8 cellular contexts compared by ENCODE assay signal in genomic region chr17:1783834-1784611, GRCh38. TPM values are rescaled to one million over a fixed set of nuclear protein-coding genes. Genes with fewer than 3 reads are reported as not detected.
DNase-seq lines count a peak whose midpoint lies in the region; ATAC-seq and TF ChIP-seq lines count a peak whose summit lies in the region.

No MANE protein-coding gene starts in this region.

- H3K27ac ChIP-seq in temporal lobe (ENCODE audit: low read depth, low read length), result peak overlapping the region; percentile 80

- peak overlapping the region; percentile 61 for H3K27ac Mint-ChIP-seq in activated CD4-positive, alpha-beta T cell treated with anti-CD3 and anti-CD28 coated beads, Interleukin-2, amount 10 ng/mL, durations not matched to agents 7 days and 5 days
- no peak overlapping the region for H3K27ac Mint-ChIP-seq in chondrocyte (ENCODE audit: unreplicated experiment)

- peak; percentile 91 for TF ChIP-seq CTCF in chondrocyte (IDR thresholded peaks at IDR 0.05)

- CTCF ChIA-PET in activated CD4-positive, alpha-beta T cell treated with anti-CD3 and anti-CD28 coated beads, Interleukin-2, amount 10 ng/mL, durations not matched to agents 7 days and 5 days (lab: Charles Lee), result interaction anchor here (0.6 to 2.3 kb wide), 5 partner anchors 12 to 121 kb away, joined by 4 to 8 read pairs (median 5); no protein-coding TSS in a partner anchor

- H3K9me3 Mint-ChIP-seq in activated CD4-positive, alpha-beta T cell treated with anti-CD3 and anti-CD28 coated beads, Interleukin-2, amount 10 ng/mL, durations not matched to agents 7 days and 5 days, result no peaks in the 10 kb centered on the region
- no peaks in the 10 kb centered on the region for H3K9me3 Mint-ChIP-seq in chondrocyte (ENCODE audit: low read depth)

- no peaks in the 10 kb centered on the region for H3K27me3 Mint-ChIP-seq in activated CD4-positive, alpha-beta T cell treated with anti-CD3 and anti-CD28 coated beads, Interleukin-2, amount 10 ng/mL, durations not matched to agents 7 days and 5 days
- no peaks in the 10 kb centered on the region for H3K27me3 Mint-ChIP-seq in chondrocyte (ENCODE audit: low read depth)

- peaks cover 55% of the 10 kb centered on the region for H3K36me3 Mint-ChIP-seq in activated CD4-positive, alpha-beta T cell treated with anti-CD3 and anti-CD28 coated beads, Interleukin-2, amount 10 ng/mL, durations not matched to agents 7 days and 5 days (ENCODE audit: low read depth)
- peaks cover 15% of the 10 kb centered on the region for H3K36me3 Mint-ChIP-seq in chondrocyte (ENCODE audit: low read depth)

- ATAC-seq in left lobe of liver, result peak; percentile 84
- no peak for ATAC-seq in HG03571 (IDR thresholded peaks at IDR 0.05; ENCODE audit: unreplicated experiment)
- ATAC-seq in GM21367 (IDR thresholded peaks at IDR 0.05; ENCODE audit: unreplicated experiment), result no peak

- DNase-seq in activated CD4-positive, alpha-beta T cell treated with anti-CD3 and anti-CD28 coated beads, Interleukin-2, amount 10 ng/mL, durations not matched to agents 7 days and 5 days, result peak; percentile 20
- DNase-seq in activated CD4-positive, alpha-beta T cell treated with anti-CD3 and anti-CD28 coated beads, Interleukin-2, amount 50 U/mL, for 1 hour, result no peak
- peak; percentile 26 for DNase-seq in NCI-H82 treated with DMSO at 0.1 percent for 48 hours (lab: John Stamatoyannopoulos, UW; ENCODE audit: unreplicated experiment)
- DNase-seq in chondrocyte (ENCODE audit: low spot score), result peak; percentile 21
- peak; percentile 75 for DNase-seq in left lobe of liver (ENCODE audit: low spot score)

- peaks cover 25% of the 10 kb centered on the region for H3K4me1 Mint-ChIP-seq in activated CD4-positive, alpha-beta T cell treated with anti-CD3 and anti-CD28 coated beads, Interleukin-2, amount 10 ng/mL, durations not matched to agents 7 days and 5 days
- peaks cover 64% of the 10 kb centered on the region for H3K4me1 Mint-ChIP-seq in chondrocyte (ENCODE audit: low read depth)

- POLR2A ChIA-PET in activated CD4-positive, alpha-beta T cell treated with anti-CD3 and anti-CD28 coated beads, Interleukin-2, amount 10 ng/mL, durations not matched to agents 7 days and 5 days (lab: Charles Lee), result no interaction called here

- H3K4me3 Mint-ChIP-seq in activated CD4-positive, alpha-beta T cell treated with anti-CD3 and anti-CD28 coated beads, Interleukin-2, amount 10 ng/mL, durations not matched to agents 7 days and 5 days, result no peak overlapping the region
- no peak overlapping the region for H3K4me3 Mint-ChIP-seq in chondrocyte (ENCODE audit: unreplicated experiment)

RNA-seq across cellular contexts. Expression of gene SERPINF1, which starts 22.2 kb away (rescaled TPM):
- total RNA-seq in activated CD4-positive, alpha-beta T cell treated with anti-CD3 and anti-CD28 coated beads, Interleukin-2, amount 10 ng/mL, durations not matched to agents 7 days and 5 days, result 1 to 10 TPM; 1.3 to 2.0 TPM
- total RNA-seq in chondrocyte (14.6 to 69.2 TPM (median 15.2 TPM) in 3 replicates), left lobe of liver (1,041 TPM), temporal lobe (11.8 TPM)

RNA-seq across cellular contexts. Expression of gene SERPINF2, which starts 41.4 kb away (rescaled TPM):
- 1 to 10 TPM in 1 of 2 experiments, under 1 TPM in 1; 0.79 to 1.3 TPM for total RNA-seq in activated CD4-positive, alpha-beta T cell treated with anti-CD3 and anti-CD28 coated beads, Interleukin-2, amount 10 ng/mL, durations not matched to agents 7 days and 5 days
- total RNA-seq in chondrocyte (0.15 to 0.24 TPM (median 0.15 TPM) in 3 replicates), left lobe of liver (1,138 TPM), temporal lobe (not detected)

RNA-seq across cellular contexts. Expression of gene SMYD4, which starts 45.7 kb away (rescaled TPM):
- total RNA-seq in activated CD4-positive, alpha-beta T cell treated with anti-CD3 and anti-CD28 coated beads, Interleukin-2, amount 10 ng/mL, durations not matched to agents 7 days and 5 days, result 10 to 100 TPM; 37.3 to 38.1 TPM
- total RNA-seq in chondrocyte (8.4 to 12.4 TPM (median 10.7 TPM) in 3 replicates), left lobe of liver (6.4 TPM), temporal lobe (8.4 TPM)

RNA-seq across cellular contexts. Expression of gene RPA1, which starts 45.8 kb away (rescaled TPM):
- total RNA-seq in activated CD4-positive, alpha-beta T cell treated with anti-CD3 and anti-CD28 coated beads, Interleukin-2, amount 10 ng/mL, durations not matched to agents 7 days and 5 days, result 100 to 1,000 TPM; 288 to 292 TPM
- 56.6 to 92.6 TPM (median 57.6 TPM) in 3 replicates for total RNA-seq in chondrocyte
- total RNA-seq in left lobe of liver, result 33.3 TPM
- 18.2 TPM for total RNA-seq in temporal lobe

RNA-seq across cellular contexts. Expression of gene WDR81, which starts 59.5 kb away (rescaled TPM):
- total RNA-seq in activated CD4-positive, alpha-beta T cell treated with anti-CD3 and anti-CD28 coated beads, Interleukin-2, amount 10 ng/mL, durations not matched to agents 7 days and 5 days, result 10 to 100 TPM; 50.7 to 57.9 TPM
- total RNA-seq in chondrocyte (14.8 to 18.6 TPM (median 16.2 TPM) in 3 replicates), left lobe of liver (27.0 TPM), temporal lobe (8.9 TPM)

Comparison
In these comparisons a context has a peak if more than half of its experiments do, and no peak if none do; other contexts are left out.
1. RNA of gene SERPINF1, which starts 22.2 kb away (total RNA-seq): 1,041 TPM in left lobe of liver (single experiment); 14.6 to 69.2 TPM in chondrocyte, 11.8 TPM in temporal lobe (single experiment) and 1.3 to 2.0 TPM in activated CD4-positive, alpha-beta T cell treated with anti-CD3 and anti-CD28 coated beads, Interleukin-2, amount 10 ng/mL, durations not matched to agents 7 days and 5 days; every median in the first group is over 10 times any median in the second.
2. RNA of gene SERPINF2, which starts 41.4 kb away (total RNA-seq): 1,138 TPM in left lobe of liver (single experiment); 0.79 to 1.3 TPM in activated CD4-positive, alpha-beta T cell treated with anti-CD3 and anti-CD28 coated beads, Interleukin-2, amount 10 ng/mL, durations not matched to agents 7 days and 5 days, 0.15 to 0.24 TPM in chondrocyte and not detected in temporal lobe (single experiment); every median in the first group is over 100 times any median in the second.